In genomic region chr19:12202250-12202649, GRCh38 we compare ENCODE assay signal across 9 cellular contexts. TPM values are rescaled to one million over a fixed set of nuclear protein-coding genes. Genes with fewer than 3 reads are reported as not detected.
DNase-seq lines count a peak whose midpoint lies in the region; ATAC-seq and TF ChIP-seq lines count a peak whose summit lies in the region.
"Had no signal": no experiment of that assay in that cellular context is flagged by ENCODE, and none has a peak within 500 bp of the region (broad histone marks: within the 10 kb centered on the region; RNA-seq: fewer than 3 reads in every experiment).

No MANE protein-coding gene starts in this region.

- H3K27me3 ChIP-seq in right cardiac atrium (ENCODE audit: control insufficient read depth, insufficient read depth), result no peaks in the 10 kb centered on the region

- no peak overlapping the region for H3K27ac ChIP-seq in right cardiac atrium (ENCODE audit: low read length)
- H3K27ac ChIP-seq: epithelial cell of prostate had no signal

- H3K4me1 Mint-ChIP-seq in activated CD8-positive, alpha-beta T cell treated with anti-CD3 and anti-CD28 coated beads for 36 hours (ENCODE audit: low read depth), result peaks cover 16% of the 10 kb centered on the region
- no peaks in the 10 kb centered on the region for H3K4me1 Mint-ChIP-seq in stimulated activated effector memory CD8-positive, alpha-beta T cell treated with anti-CD3 and anti-CD28 coated beads, Interleukin-12 subunit alpha, Interleukin-12 subunit beta, amount 100 ng/mL, for 72 hours

- peaks cover 27% of the 10 kb centered on the region for H3K36me3 Mint-ChIP-seq in activated CD8-positive, alpha-beta T cell treated with anti-CD3 and anti-CD28 coated beads for 36 hours (ENCODE audit: low read depth)
- H3K36me3 Mint-ChIP-seq in stimulated activated effector memory CD8-positive, alpha-beta T cell treated with anti-CD3 and anti-CD28 coated beads, Interleukin-12 subunit alpha, Interleukin-12 subunit beta, amount 100 ng/mL, for 72 hours, result no peaks in the 10 kb centered on the region

- H3K4me3 Mint-ChIP-seq in activated CD8-positive, alpha-beta T cell treated with anti-CD3 and anti-CD28 coated beads for 36 hours, result no peak overlapping the region
- H3K4me3 Mint-ChIP-seq in stimulated activated effector memory CD8-positive, alpha-beta T cell treated with anti-CD3 and anti-CD28 coated beads, Interleukin-12 subunit alpha, Interleukin-12 subunit beta, amount 100 ng/mL, for 72 hours, result no peak overlapping the region
- H3K4me3 Mint-ChIP-seq: stimulated activated naive CD8-positive, alpha-beta T cell treated with anti-CD3 and anti-CD28 coated beads, Interleukin-15, Interleukin-2, amounts not matched to agents 100 ng/mL and 50 ng/mL, for 24 hours had no signal

- no peak overlapping the region for H3K27ac Mint-ChIP-seq in activated CD8-positive, alpha-beta T cell treated with anti-CD3 and anti-CD28 coated beads for 36 hours
- no peak overlapping the region for H3K27ac Mint-ChIP-seq in stimulated activated effector memory CD8-positive, alpha-beta T cell treated with anti-CD3 and anti-CD28 coated beads, Interleukin-12 subunit alpha, Interleukin-12 subunit beta, amount 100 ng/mL, for 72 hours
- H3K27ac Mint-ChIP-seq: stimulated activated naive CD8-positive, alpha-beta T cell treated with anti-CD3 and anti-CD28 coated beads, Interleukin-15, Interleukin-2, amounts not matched to agents 100 ng/mL and 50 ng/mL, for 24 hours had no signal

- POLR2A ChIA-PET in activated CD8-positive, alpha-beta T cell treated with anti-CD3 and anti-CD28 coated beads for 36 hours (lab: Charles Lee), result no interaction called here

- H3K9me3 ChIP-seq in right cardiac atrium (ENCODE audit: control insufficient read depth, low read length), result no peaks in the 10 kb centered on the region

- no peak for TF ChIP-seq CTCF in activated CD8-positive, alpha-beta T cell treated with anti-CD3 and anti-CD28 coated beads for 36 hours (IDR thresholded peaks at IDR 0.05)

- DNase-seq in NCI-H526 treated with DMSO at 0.1 percent for 48 hours (lab: John Stamatoyannopoulos, UW) (peak; percentile 0), right cardiac atrium (peak in 2 of 3 donors; percentile 58 to 65), NCI-H1694 treated with DMSO at 0.1 percent for 48 hours (lab: John Stamatoyannopoulos, UW) (no peak), NCI-H187 treated with DMSO at 0.1 percent for 48 hours (lab: John Stamatoyannopoulos, UW) (no peak)
- peak; percentile 83 for DNase-seq in activated CD8-positive, alpha-beta T cell treated with anti-CD3 and anti-CD28 coated beads for 36 hours
- DNase-seq in stimulated activated effector memory CD8-positive, alpha-beta T cell treated with anti-CD3 and anti-CD28 coated beads, Interleukin-12 subunit alpha, Interleukin-12 subunit beta, amount 100 ng/mL, for 72 hours (ENCODE audit: low spot score in 2 of 2), result peak in 1 of 2 donors; percentile 52

- H3K9me3 Mint-ChIP-seq in activated CD8-positive, alpha-beta T cell treated with anti-CD3 and anti-CD28 coated beads for 36 hours, result peaks cover 21% of the 10 kb centered on the region
- H3K9me3 Mint-ChIP-seq in stimulated activated effector memory CD8-positive, alpha-beta T cell treated with anti-CD3 and anti-CD28 coated beads, Interleukin-12 subunit alpha, Interleukin-12 subunit beta, amount 100 ng/mL, for 72 hours, result peaks cover 28% of the 10 kb centered on the region

- WGBS in right cardiac atrium, result 39% methylated on average over 4 of the region's 4 CpGs

- H3K27me3 Mint-ChIP-seq in activated CD8-positive, alpha-beta T cell treated with anti-CD3 and anti-CD28 coated beads for 36 hours, result no peaks in the 10 kb centered on the region
- H3K27me3 Mint-ChIP-seq: stimulated activated naive CD8-positive, alpha-beta T cell treated with anti-CD3 and anti-CD28 coated beads, Interleukin-15, Interleukin-2, amounts not matched to agents 100 ng/mL and 50 ng/mL, for 24 hours had no signal

- ATAC-seq in activated CD8-positive, alpha-beta T cell treated with anti-CD3 and anti-CD28 coated beads for 36 hours, result peak; percentile 89
- peak in 1 of 2 donors; percentile 51 for ATAC-seq in right cardiac atrium
- ATAC-seq in stimulated activated effector memory CD8-positive, alpha-beta T cell treated with anti-CD3 and anti-CD28 coated beads, Interleukin-12 subunit alpha, Interleukin-12 subunit beta, amount 100 ng/mL, for 72 hours, result peak; percentile 74
- no peak for ATAC-seq in HG03571 (IDR thresholded peaks at IDR 0.05; ENCODE audit: unreplicated experiment)

- no peak overlapping the region for H3K4me3 ChIP-seq in right cardiac atrium (ENCODE audit: low read length)

- intact Hi-C loops in activated CD8-positive, alpha-beta T cell treated with anti-CD3 and anti-CD28 coated beads for 36 hours (cut with micrococcal nuclease), result loop anchor here (5.0 kb wide), 1 partner anchor 145 kb away; no protein-coding TSS in a partner anchor
- intact Hi-C loops in right cardiac atrium (cut with DNase I), result no loop called here

- CTCF ChIA-PET in activated CD8-positive, alpha-beta T cell treated with anti-CD3 and anti-CD28 coated beads for 36 hours (lab: Charles Lee), result no interaction called here

- H3K4me1 ChIP-seq in right cardiac atrium (ENCODE audit: control insufficient read depth, insufficient read depth, low read length), result no peaks in the 10 kb centered on the region

RNA-seq across cellular contexts. Expression of gene ZNF136, which starts 39.4 kb away (rescaled TPM):
- total RNA-seq in activated CD8-positive, alpha-beta T cell treated with anti-CD3 and anti-CD28 coated beads for 36 hours, result 10 to 100 TPM; 10.2 to 10.3 TPM
- 1 to 10 TPM; 5.3 to 7.2 (median 5.8) TPM for total RNA-seq in right cardiac atrium
- 3.6 TPM for polyA plus RNA-seq in right cardiac atrium

RNA-seq across cellular contexts. Expression of gene ZNF625, which starts 45.7 kb away (rescaled TPM):
- 1 to 10 TPM; 3.9 to 4.6 TPM for total RNA-seq in activated CD8-positive, alpha-beta T cell treated with anti-CD3 and anti-CD28 coated beads for 36 hours
- 1 to 10 TPM; 4.3 to 7.0 (median 5.4) TPM for total RNA-seq in right cardiac atrium
- polyA plus RNA-seq in right cardiac atrium, result 1.2 TPM

Comparison
In these comparisons a context has a peak if more than half of its experiments do, and no peak if none do; other contexts are left out.
1. DNase-seq: peak in NCI-H526 treated with DMSO at 0.1 percent for 48 hours (single experiment), activated CD8-positive, alpha-beta T cell treated with anti-CD3 and anti-CD28 coated beads for 36 hours (single experiment) and right cardiac atrium (2 of 3); none in NCI-H1694 treated with DMSO at 0.1 percent for 48 hours (single experiment) and NCI-H187 treated with DMSO at 0.1 percent for 48 hours (single experiment).